Comparison of ENCODE assay signal across 22 cellular contexts in genomic region chr14:63387691-63388090, GRCh38.
A peak's percentile ranks its signal among the peaks of the same experiment; 100 is the strongest.
DNase-seq lines count a peak whose midpoint lies in the region; ATAC-seq and TF ChIP-seq lines count a peak whose summit lies in the region.
"Had no signal": no experiment of that assay in that cellular context is flagged by ENCODE, and none has a peak within 500 bp of the region (broad histone marks: within the 10 kb centered on the region; RNA-seq: fewer than 3 reads in every experiment).

No MANE protein-coding gene starts in this region.

- H2BK5ac ChIP-seq in mesenchymal stem cell (ENCODE audit: low read depth, low read length, poor library complexity, severe bottlenecking): no peak overlapping the region

- H2BK12ac ChIP-seq in mesenchymal stem cell (ENCODE audit: low read length in 2 of 2): no peak overlapping the region

- H3K9me3 ChIP-seq in heart right ventricle (no peaks in the 10 kb centered on the region), mesenchymal stem cell (ENCODE audit: control insufficient read depth, low read length) (no peaks in the 10 kb centered on the region), Karpas-422 (ENCODE audit: low read length) (no peaks in the 10 kb centered on the region), stomach (no peaks in the 10 kb centered on the region)
- H3K9me3 ChIP-seq: BE2C; BLaER1 treated with 17β-estradiol and CSF1 and Interleukin-3, amounts not matched to agents 10 nM and 100 nM had no signal

- H3K27ac ChIP-seq in heart right ventricle (no peak overlapping the region), mesenchymal stem cell (ENCODE audit: low read length, poor library complexity, severe bottlenecking) (no peak overlapping the region), Karpas-422 (ENCODE audit: low read length) (no peak overlapping the region), stomach (no peak overlapping the region)
- H3K27ac ChIP-seq: 22Rv1; BLaER1 treated with 17β-estradiol and CSF1 and Interleukin-3, amounts not matched to agents 10 nM and 100 nM; GM23248 had no signal

- H3K4ac ChIP-seq in mesenchymal stem cell (ENCODE audit: low read depth in 1 of 2, low read length in 2 of 2): no peak overlapping the region

- H2AK5ac ChIP-seq in mesenchymal stem cell (ENCODE audit: low read length, severe bottlenecking): no peak overlapping the region

- TF ChIP-seq POLR2A in stomach (IDR thresholded peaks at IDR 0.05): no peak

- peaks cover 16% of the 10 kb centered on the region for H3K79me2 ChIP-seq in Karpas-422 (ENCODE audit: low read length)

- H3K27me3 ChIP-seq in heart right ventricle (no peaks in the 10 kb centered on the region), mesenchymal stem cell (ENCODE audit: control insufficient read depth in 1 of 2, insufficient read depth in 1 of 2, low read length in 2 of 2) (no peaks in the 10 kb centered on the region), Karpas-422 (ENCODE audit: low read length) (no peaks in the 10 kb centered on the region), stomach (no peaks in the 10 kb centered on the region)
- H3K27me3 ChIP-seq: BE2C; BLaER1 treated with 17β-estradiol and CSF1 and Interleukin-3, amounts not matched to agents 10 nM and 100 nM had no signal

- no peak overlapping the region for H2BK15ac ChIP-seq in mesenchymal stem cell (ENCODE audit: low read depth, poor library complexity, severe bottlenecking)

- no peak overlapping the region for H2BK120ac ChIP-seq in mesenchymal stem cell (ENCODE audit: low read depth, low read length)

- H3K36me3 ChIP-seq in heart right ventricle: peaks cover 0 to 97% (median 11%) of the 10 kb centered on the region in 9 donors
- H3K36me3 ChIP-seq in mesenchymal stem cell (ENCODE audit: control insufficient read depth in 1 of 2, insufficient read depth in 2 of 2, low read depth in 1 of 2, low read length in 2 of 2): peaks cover 15 to 71% of the 10 kb centered on the region in 2 experiments
- peaks cover 37% of the 10 kb centered on the region for H3K36me3 ChIP-seq in Karpas-422 (ENCODE audit: insufficient read depth, low read length)
- H3K36me3 ChIP-seq in stomach: peaks cover 18 to 88% (median 78%) of the 10 kb centered on the region in 4 donors

- peaks cover 4% of the 10 kb centered on the region for H3K79me1 ChIP-seq in mesenchymal stem cell (replicated peaks; ENCODE audit: low read length, poor library complexity, severe bottlenecking)

- TF ChIP-seq EP300 in stomach (IDR thresholded peaks at IDR 0.05): no peak

- intact Hi-C loops in left ventricle myocardium superior (cut with micrococcal nuclease): no loop called here
- intact Hi-C loops in heart right ventricle (cut with DNase I): loop anchor here in 8 of 10 donors (2.0 to 10.0 kb wide), 10 partner anchors 155 to 385 kb away; partner anchors contain the start of genes PPP2R5E (in 3 of the 8) and WDR89 (in 3 of the 8)
- intact Hi-C loops in stomach (cut with DNase I; ENCODE audit: low total_unique reads): no loop called here

- TF ChIP-seq CTCF in heart right ventricle (IDR thresholded peaks at IDR 0.05) (no peak), fibroblast of pulmonary artery (IDR thresholded peaks at IDR 0.05; ENCODE audit: low read length, missing control alignments) (no peak), stomach (IDR thresholded peaks at IDR 0.05) (no peak)

- ATAC-seq in left ventricle myocardium superior (peak; percentile 19), heart right ventricle (no peak), SK-N-SH treated with all-trans-retinoic acid at 6 μM for 48 hours (no peak)
- ATAC-seq: GM12878 had no signal

- H3K14ac ChIP-seq in mesenchymal stem cell (ENCODE audit: low read length in 2 of 2): no peak overlapping the region

- H3K4me1 ChIP-seq in heart right ventricle: no peaks in the 10 kb centered on the region
- H3K4me1 ChIP-seq in mesenchymal stem cell (ENCODE audit: control insufficient read depth, insufficient read depth, low read depth, low read length): no peaks in the 10 kb centered on the region
- H3K4me1 ChIP-seq in Karpas-422 (ENCODE audit: low read length): peaks cover 10% of the 10 kb centered on the region
- H3K4me1 ChIP-seq in stomach: no peaks in the 10 kb centered on the region
- H3K4me1 ChIP-seq: BE2C had no signal

- H3K9ac ChIP-seq in mesenchymal stem cell (ENCODE audit: low read length) (peak overlapping the region; percentile 30), Karpas-422 (ENCODE audit: low read length) (no peak overlapping the region)
- H3K9ac ChIP-seq: BLaER1 treated with 17β-estradiol and CSF1 and Interleukin-3, amounts not matched to agents 10 nM and 100 nM; GM23248 had no signal

- 71 to 72% methylated on average over 5 of the region's 5 CpGs for WGBS in heart right ventricle, 2 donors
- 100% methylated on average over 5 of the region's 5 CpGs for WGBS in mesenchymal stem cell
- WGBS in stomach, 5 donors: 76 to 86% (median 83%) methylated on average over 5 of the region's 5 CpGs

- no peaks in the 10 kb centered on the region for H4K20me1 ChIP-seq in Karpas-422 (ENCODE audit: insufficient read depth, low read depth, low read length)
- H4K20me1 ChIP-seq: BLaER1 treated with 17β-estradiol and CSF1 and Interleukin-3, amounts not matched to agents 10 nM and 100 nM had no signal

- no peak overlapping the region for H3K18ac ChIP-seq in mesenchymal stem cell (ENCODE audit: low read depth in 1 of 2, low read length in 2 of 2)

- H4K8ac ChIP-seq in mesenchymal stem cell (ENCODE audit: low read length): no peak overlapping the region

- H3K4me3 ChIP-seq in heart right ventricle: no peak overlapping the region
- H3K4me3 ChIP-seq in fibroblast of pulmonary artery (replicated peaks; ENCODE audit: low read depth, low read length): no peak overlapping the region
- no peak overlapping the region for H3K4me3 ChIP-seq in mesenchymal stem cell (ENCODE audit: insufficient read depth in 1 of 2, low read depth in 1 of 2, low read length in 2 of 2)
- H3K4me3 ChIP-seq in Karpas-422 (ENCODE audit: low read length): no peak overlapping the region
- no peak overlapping the region for H3K4me3 ChIP-seq in stomach
- H3K4me3 ChIP-seq: BLaER1 treated with 17β-estradiol and CSF1 and Interleukin-3, amounts not matched to agents 10 nM and 100 nM; GM12878; GM23248 had no signal

- H3K4me2 ChIP-seq in mesenchymal stem cell (ENCODE audit: low read length, poor library complexity, severe bottlenecking) (no peak overlapping the region), Karpas-422 (ENCODE audit: low read depth, low read length, poor library complexity, severe bottlenecking) (no peak overlapping the region)
- H3K4me2 ChIP-seq: BLaER1 treated with 17β-estradiol and CSF1 and Interleukin-3, amounts not matched to agents 10 nM and 100 nM had no signal

- DNase-seq in left ventricle myocardium superior (no peak), heart right ventricle (no peak), fibroblast of pulmonary artery (ENCODE audit: low read depth) (peak; percentile 8), mesenchymal stem cell (no peak), kidney glomerular epithelial cell (lab: John Stamatoyannopoulos, UW) (no peak), Karpas-422 (no peak), stomach (no peak)
- DNase-seq: AML-193; BE2C; CD4-positive, alpha-beta T cell; CD8-positive, alpha-beta memory T cell; DMS 273 treated with DMSO at 0.1 percent for 48 hours; DMS79; EL; GDM1; GM23248; H7; HCEC 1CT had no signal

- H2AFZ ChIP-seq in mesenchymal stem cell (ENCODE audit: low read depth, low read length): no peak overlapping the region
- H2AFZ ChIP-seq in Karpas-422 (ENCODE audit: low read length): no peak overlapping the region
- H2AFZ ChIP-seq: GM23248 had no signal

- no peak overlapping the region for H3K23ac ChIP-seq in mesenchymal stem cell (ENCODE audit: low read length in 2 of 2)

- H4K91ac ChIP-seq in mesenchymal stem cell (ENCODE audit: low read length): no peak overlapping the region

- no peaks in the 10 kb centered on the region for H3K9me2 ChIP-seq in Karpas-422 (replicated peaks; ENCODE audit: insufficient read depth, low read length)

TF ChIP-seq in SK-N-SH treated with all-trans-retinoic acid at 6 μM for 48 hours, 23 proteins besides CTCF, POLR2A, EP300 and RAD21 (continues in another document):
- TF ChIP-seq RARB (CRISPR knock-in tag; IDR thresholded peaks at IDR 0.05): no peak
- no peak for TF ChIP-seq OSR1 (CRISPR knock-in tag; IDR thresholded peaks at IDR 0.05)
- no peak for TF ChIP-seq ZNF565 (CRISPR knock-in tag; conservative IDR thresholded peaks at IDR 0.05; ENCODE audit: low read depth)
- TF ChIP-seq PPARA (CRISPR knock-in tag; IDR thresholded peaks at IDR 0.05; ENCODE audit: borderline replicate concordance): no peak
- no peak for TF ChIP-seq ARNTL (CRISPR knock-in tag; IDR thresholded peaks at IDR 0.05; ENCODE audit: borderline replicate concordance, low read depth)
- no peak for TF ChIP-seq GLIS3 (CRISPR knock-in tag; IDR thresholded peaks at IDR 0.05)
- no peak for TF ChIP-seq ZC3H10 (CRISPR knock-in tag; IDR thresholded peaks at IDR 0.05)
- TF ChIP-seq ZFP3 (CRISPR knock-in tag; IDR thresholded peaks at IDR 0.05): no peak
- TF ChIP-seq, protein P1, sequence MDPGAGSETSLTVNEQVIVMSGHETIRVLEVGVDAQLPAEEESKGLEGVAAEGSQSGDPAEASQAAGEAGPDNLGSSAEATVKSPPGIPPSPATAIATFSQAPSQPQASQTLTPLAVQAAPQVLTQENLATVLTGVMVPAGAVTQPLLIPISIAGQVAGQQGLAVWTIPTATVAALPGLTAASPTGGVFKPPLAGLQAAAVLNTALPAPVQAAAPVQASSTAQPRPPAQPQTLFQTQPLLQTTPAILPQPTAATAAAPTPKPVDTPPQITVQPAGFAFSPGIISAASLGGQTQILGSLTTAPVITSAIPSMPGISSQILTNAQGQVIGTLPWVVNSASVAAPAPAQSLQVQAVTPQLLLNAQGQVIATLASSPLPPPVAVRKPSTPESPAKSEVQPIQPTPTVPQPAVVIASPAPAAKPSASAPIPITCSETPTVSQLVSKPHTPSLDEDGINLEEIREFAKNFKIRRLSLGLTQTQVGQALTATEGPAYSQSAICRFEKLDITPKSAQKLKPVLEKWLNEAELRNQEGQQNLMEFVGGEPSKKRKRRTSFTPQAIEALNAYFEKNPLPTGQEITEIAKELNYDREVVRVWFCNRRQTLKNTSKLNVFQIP (CRISPR knock-in tag; IDR thresholded peaks at IDR 0.05; ENCODE audit: borderline replicate concordance, low read depth): no peak

Comparison
In these comparisons a context has a peak if more than half of its experiments do, and no peak if none do; other contexts are left out.
1. intact Hi-C loops: an anchor here in heart right ventricle (2.0 to 10.0 kb wide); none called in left ventricle myocardium superior and stomach.